In the genomic region with DNA sequence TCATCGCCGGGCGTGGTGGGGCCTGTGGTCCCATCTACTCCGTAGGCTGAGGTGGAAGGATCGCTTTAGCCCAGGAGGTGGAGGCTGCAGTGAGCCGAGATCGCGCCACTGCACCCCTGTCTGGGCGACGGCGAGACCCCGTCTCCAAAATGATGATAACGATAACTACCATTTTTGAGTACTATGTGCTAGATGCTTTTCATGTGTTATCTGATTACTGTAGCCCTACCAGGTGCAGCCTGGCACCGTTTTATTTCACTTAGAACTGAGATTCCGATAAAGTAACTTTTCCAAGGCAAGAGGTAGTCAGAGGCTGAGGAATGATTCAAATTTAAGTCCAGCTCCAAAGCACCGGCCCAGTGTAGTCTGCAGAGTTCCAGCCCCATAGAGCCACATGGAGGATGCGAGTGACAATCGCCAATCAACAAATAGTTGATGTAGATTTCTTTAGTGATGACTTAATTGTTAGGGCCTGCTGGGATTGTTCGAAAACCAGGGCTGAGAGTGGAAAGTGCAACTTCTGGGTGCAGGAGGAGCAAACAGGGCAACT, we compare ENCODE assay signal across 8 cellular contexts. TPM values are rescaled to one million over a fixed set of nuclear protein-coding genes. Genes with fewer than 3 reads are reported as not detected.
DNase-seq lines count a peak whose midpoint lies in the region; TF ChIP-seq lines count a peak whose summit lies in the region.

No MANE protein-coding gene starts in this region.

- H2AFZ ChIP-seq in hepatocyte: peak overlapping the region; percentile 71

- H3K27ac Mint-ChIP-seq in activated CD4-positive, alpha-beta memory T cell treated with anti-CD3 and anti-CD28 coated beads, Interleukin-2, amount 10 ng/mL, durations not matched to agents 7 days and 5 days: peak overlapping the region; percentile 88

- peak overlapping the region; percentile 89 for H3K27ac ChIP-seq in AG04450 (ENCODE audit: low read depth, low read length)
- peak overlapping the region; percentile 99 for H3K27ac ChIP-seq in hepatocyte
- peak overlapping the region; percentile 86 to 98 (median 97) for H3K27ac ChIP-seq in spleen

- H3K9me2 ChIP-seq in hepatocyte (replicated peaks; ENCODE audit: insufficient read depth): no peaks in the 10 kb centered on the region

- WGBS in hepatocyte (ENCODE audit: low lambda C conversion rate, missing lambda C conversion rate): 8% methylated on average over 19 of the region's 19 CpGs
- WGBS in spleen, 5 donors: 11 to 14% (median 14%) methylated on average over 19 of the region's 19 CpGs

- no peaks in the 10 kb centered on the region for H4K20me1 ChIP-seq in hepatocyte (ENCODE audit: insufficient read depth, poor library complexity, severe bottlenecking)

- POLR2A ChIA-PET in AG04450 (lab: Yijun Ruan, JAX): interaction anchor here (0.8 to 1.3 kb wide), 7 partner anchors 10 to 222 kb away, joined by 3 to 6 read pairs (median 3); a partner anchor contains a TSS
- POLR2A ChIA-PET in activated CD4-positive, alpha-beta memory T cell treated with anti-CD3 and anti-CD28 coated beads, Interleukin-2, amount 10 ng/mL, durations not matched to agents 7 days and 5 days (lab: Charles Lee): interaction anchor here (0.6 to 8.8 kb wide), 22 partner anchors 10 to 859 kb away, joined by 3 to 111 read pairs (median 4); a partner anchor contains a TSS

- TF ChIP-seq CTCF in AG04450 (IDR thresholded peaks at IDR 0.05; ENCODE audit: low read depth, low read length) (no peak), hepatocyte (IDR thresholded peaks at IDR 0.05; ENCODE audit: poor library complexity) (no peak), spleen (IDR thresholded peaks at IDR 0.05 in 8 of 11, conservative IDR thresholded peaks at IDR 0.05 in 3 of 11) (no peak)

- CTCF ChIA-PET in AG04450 (lab: Charles Lee): interaction anchor here (0.6 to 1.5 kb wide), 5 partner anchors 11 to 778 kb away, joined by 3 to 4 read pairs (median 3); no protein-coding TSS in a partner anchor
- CTCF ChIA-PET in activated CD4-positive, alpha-beta memory T cell treated with anti-CD3 and anti-CD28 coated beads, Interleukin-2, amount 10 ng/mL, durations not matched to agents 7 days and 5 days (lab: Charles Lee): interaction anchor here (1.2 to 2.3 kb wide), 3 partner anchors 38 to 800 kb away, joined by 3 to 10 read pairs (median 3); no protein-coding TSS in a partner anchor

- intact Hi-C loops in spleen (cut with DNase I; ENCODE audit: low total_unique reads): no loop called here

- TF ChIP-seq POLR2A in spleen (IDR thresholded peaks at IDR 0.05): no peak

- H3K36me3 ChIP-seq in H7 (replicated peaks; ENCODE audit: control insufficient read depth, insufficient read depth, low read length) (no peaks in the 10 kb centered on the region), hepatocyte (replicated peaks; ENCODE audit: insufficient read depth, low read depth) (no peaks in the 10 kb centered on the region), spleen (peaks cover 0 to 18% (median 8%) of the 10 kb centered on the region in 6 donors)

- H3K9me3 Mint-ChIP-seq in activated CD4-positive, alpha-beta memory T cell treated with anti-CD3 and anti-CD28 coated beads, Interleukin-2, amount 10 ng/mL, durations not matched to agents 7 days and 5 days: no peaks in the 10 kb centered on the region

- H3K4me1 ChIP-seq in hepatocyte (ENCODE audit: insufficient read depth) (peaks cover 16% of the 10 kb centered on the region), spleen (peaks cover 12 to 41% (median 29%) of the 10 kb centered on the region in 6 donors)

- peak overlapping the region; percentile 79 for H3K4me3 ChIP-seq in AG04450 (ENCODE audit: low read depth, low read length)
- peak overlapping the region; percentile 93 for H3K4me3 ChIP-seq in H7 (ENCODE audit: insufficient read depth, low read depth, low read length)
- H3K4me3 ChIP-seq in hepatocyte: peak overlapping the region; percentile 77
- peak overlapping the region; percentile 55 to 88 (median 77) for H3K4me3 ChIP-seq in spleen

- peak overlapping the region; percentile 98 for H3K4me3 Mint-ChIP-seq in activated CD4-positive, alpha-beta memory T cell treated with anti-CD3 and anti-CD28 coated beads, Interleukin-2, amount 10 ng/mL, durations not matched to agents 7 days and 5 days

- DNase-seq in AG04450 (ENCODE audit: low read depth, low spot score) (no peak), H7 (no peak), hepatocyte (ENCODE audit: low spot score) (no peak), spleen (no peak), NCI-H2081 treated with DMSO at 0.1 percent for 48 hours (lab: John Stamatoyannopoulos, UW) (no peak), KBM-7 (no peak), NCI-H446 treated with DMSO at 0.1 percent for 48 hours (lab: John Stamatoyannopoulos, UW) (no peak)
- DNase-seq in activated CD4-positive, alpha-beta memory T cell treated with anti-CD3 and anti-CD28 coated beads, Interleukin-2, amount 10 ng/mL, durations not matched to agents 7 days and 5 days: no peak

- peaks cover 42% of the 10 kb centered on the region for H3K79me2 ChIP-seq in hepatocyte

- H3K4me1 Mint-ChIP-seq in activated CD4-positive, alpha-beta memory T cell treated with anti-CD3 and anti-CD28 coated beads, Interleukin-2, amount 10 ng/mL, durations not matched to agents 7 days and 5 days: peaks cover 32% of the 10 kb centered on the region

- H3K27me3 ChIP-seq in AG04450 (ENCODE audit: control insufficient read depth, insufficient read depth, low read length) (no peaks in the 10 kb centered on the region), H7 (ENCODE audit: control insufficient read depth, insufficient read depth, low read length) (no peaks in the 10 kb centered on the region), hepatocyte (no peaks in the 10 kb centered on the region), spleen (replicated peaks in 1 of 7) (no peaks in the 10 kb centered on the region)

- in situ Hi-C loops in KBM-7 (cut with MboI; ENCODE audit: low pct_unique_long_range_greater_than_20kb, low sequenced_read_pairs): no loop called here

- peak overlapping the region; percentile 85 for H3K4me2 ChIP-seq in hepatocyte

- H3K9me3 ChIP-seq in AG04450 (ENCODE audit: control insufficient read depth, insufficient read depth, low read length) (no peaks in the 10 kb centered on the region), hepatocyte (ENCODE audit: low read depth) (no peaks in the 10 kb centered on the region), spleen (peaks cover 0 to 3% (median 0%) of the 10 kb centered on the region in 8 donors)

- no peaks in the 10 kb centered on the region for H3K27me3 Mint-ChIP-seq in activated CD4-positive, alpha-beta memory T cell treated with anti-CD3 and anti-CD28 coated beads, Interleukin-2, amount 10 ng/mL, durations not matched to agents 7 days and 5 days

- peaks cover 31% of the 10 kb centered on the region for H3K36me3 Mint-ChIP-seq in activated CD4-positive, alpha-beta memory T cell treated with anti-CD3 and anti-CD28 coated beads, Interleukin-2, amount 10 ng/mL, durations not matched to agents 7 days and 5 days (ENCODE audit: low read depth)

RNA-seq across cellular contexts. Expression of a gene that starts 0.7 kb away (rescaled TPM):
- polyA plus RNA-seq in AG04450 (2011; rRNA removed): 24.8 and 26.8 TPM in 2 replicates
- 9.5 and 15.6 TPM in 2 replicates for polyA minus RNA-seq in AG04450 (2011; rRNA and poly(A)+ RNA removed)
- total RNA-seq in H7 (2014; rRNA removed; shearing (Covaris generic)): 13.4 and 22.9 TPM in 2 replicates
- total RNA-seq in activated CD4-positive, alpha-beta memory T cell treated with anti-CD3 and anti-CD28 coated beads, Interleukin-2, amount 10 ng/mL, durations not matched to agents 7 days and 5 days: 10 to 100 TPM; 29.3 to 30.7 TPM
- 16.9 and 27.4 TPM in 2 replicates for total RNA-seq in hepatocyte
- polyA plus RNA-seq in hepatocyte: 22.7 and 25.5 TPM in 2 replicates
- total RNA-seq in spleen: 10 to 100 TPM; 23.1 to 37.8 (median 30.9) TPM
- 10 to 100 TPM; 48.3 to 87.3 (median 57.4) TPM for polyA plus RNA-seq in spleen

RNA-seq across cellular contexts. Expression of a gene that starts 0.8 kb away (rescaled TPM):
- 0.46 and 0.64 TPM in 2 replicates for polyA plus RNA-seq in AG04450 (2011; rRNA removed)
- polyA minus RNA-seq in AG04450 (2011; rRNA and poly(A)+ RNA removed): 0.41 and 0.61 TPM in 2 replicates
- 1.3 and 1.7 TPM in 2 replicates for total RNA-seq in H7 (2014; rRNA removed; shearing (Covaris generic))
- total RNA-seq in activated CD4-positive, alpha-beta memory T cell treated with anti-CD3 and anti-CD28 coated beads, Interleukin-2, amount 10 ng/mL, durations not matched to agents 7 days and 5 days: 1 to 10 TPM; 1.7 to 2.2 TPM
- 2.9 and 4.0 TPM in 2 replicates for total RNA-seq in hepatocyte
- 3.1 and 4.2 TPM in 2 replicates for polyA plus RNA-seq in hepatocyte
- total RNA-seq in spleen: 1 to 10 TPM; 2.8 to 3.8 (median 3.7) TPM
- polyA plus RNA-seq in spleen: 1 to 10 TPM; 3.5 to 3.9 (median 3.6) TPM

RNA-seq across cellular contexts. Expression of a gene that starts 27.8 kb away (rescaled TPM):
- polyA plus RNA-seq in AG04450 (2011; rRNA removed) (21.6 and 25.9 TPM in 2 replicates), hepatocyte (30.1 and 32.9 TPM in 2 replicates), spleen (10 to 100 TPM; 36.7 to 53.9 (median 49.6) TPM)
- polyA minus RNA-seq in AG04450 (2011; rRNA and poly(A)+ RNA removed): 9.1 and 13.6 TPM in 2 replicates
- 19.9 and 22.1 TPM in 2 replicates for total RNA-seq in H7 (2014; rRNA removed; shearing (Covaris generic))
- 10 to 100 TPM; 59.9 to 63.6 TPM for total RNA-seq in activated CD4-positive, alpha-beta memory T cell treated with anti-CD3 and anti-CD28 coated beads, Interleukin-2, amount 10 ng/mL, durations not matched to agents 7 days and 5 days
- total RNA-seq in hepatocyte (41.8 and 44.9 TPM in 2 replicates), spleen (100 to 1,000 TPM in 1 of 7 donors, 10 to 100 TPM in 6; 41.0 to 102 (median 67.3) TPM)

RNA-seq across cellular contexts. Expression of a gene that starts 50.2 kb away (rescaled TPM):
- polyA plus RNA-seq in AG04450 (2011; rRNA removed): 32.8 and 35.9 TPM in 2 replicates
- polyA minus RNA-seq in AG04450 (2011; rRNA and poly(A)+ RNA removed): 9.9 and 12.9 TPM in 2 replicates
- 34.0 and 34.8 TPM in 2 replicates for total RNA-seq in H7 (2014; rRNA removed; shearing (Covaris generic))
- total RNA-seq in activated CD4-positive, alpha-beta memory T cell treated with anti-CD3 and anti-CD28 coated beads, Interleukin-2, amount 10 ng/mL, durations not matched to agents 7 days and 5 days: 10 to 100 TPM; 19.2 to 19.6 TPM
- total RNA-seq in hepatocyte: 57.1 and 58.8 TPM in 2 replicates
- 25.6 and 37.9 TPM in 2 replicates for polyA plus RNA-seq in hepatocyte
- 10 to 100 TPM; 18.5 to 39.5 (median 24.8) TPM for total RNA-seq in spleen
- polyA plus RNA-seq in spleen: 10 to 100 TPM in 1 of 3 donors, 1 to 10 TPM in 2; 6.7 to 10.5 (median 9.8) TPM

RNA-seq across cellular contexts. Expression of a gene that starts 50.3 kb away (rescaled TPM):
- polyA plus RNA-seq in AG04450 (2011; rRNA removed) (20.0 and 20.5 TPM in 2 replicates), hepatocyte (29.7 and 38.6 TPM in 2 replicates), spleen (10 to 100 TPM; 17.6 to 26.6 (median 22.6) TPM)
- 24.5 and 25.8 TPM in 2 replicates for polyA minus RNA-seq in AG04450 (2011; rRNA and poly(A)+ RNA removed)
- 45.4 and 64.0 TPM in 2 replicates for total RNA-seq in H7 (2014; rRNA removed; shearing (Covaris generic))
- 10 to 100 TPM; 24.9 to 25.2 TPM for total RNA-seq in activated CD4-positive, alpha-beta memory T cell treated with anti-CD3 and anti-CD28 coated beads, Interleukin-2, amount 10 ng/mL, durations not matched to agents 7 days and 5 days
- total RNA-seq in hepatocyte (27.4 and 27.7 TPM in 2 replicates), spleen (10 to 100 TPM; 30.7 to 69.5 (median 57.8) TPM)
